In genomic region chr11:46593550-46594382, GRCh38 we compare ENCODE assay signal across 1 cellular context.
TF ChIP-seq lines count a peak whose summit lies in the region.

Gene AMBRA1, minus strand, starts transcription at chr11:46594023. Its CDS starts 45,643 bp downstream, at chr11:46548380.

TF ChIP-seq in HepG2, 621 proteins besides CTCF, POLR2A, EP300 and RAD21 (continued from another document and continues in another):
- TF ChIP-seq ZFP41 (CRISPR knock-in tag; IDR thresholded peaks at IDR 0.05; ENCODE audit: borderline replicate concordance) (no peak), SRY (CRISPR knock-in tag; IDR thresholded peaks at IDR 0.05) (peak; percentile 82), ZNF333 (CRISPR knock-in tag; IDR thresholded peaks at IDR 0.05; ENCODE audit: borderline replicate concordance) (peak; percentile 34; the same call in 1 of the 2 replicates), ONECUT2 (CRISPR knock-in tag; IDR thresholded peaks at IDR 0.05) (no peak), SOX13 (IDR thresholded peaks at IDR 0.05) (peak; percentile 66; the same call in 1 of the 2 replicates), SOX13 (CRISPR knock-in tag; conservative IDR thresholded peaks at IDR 0.05 in 1 of 2, IDR thresholded peaks at IDR 0.05 in 1 of 2) (peak in 1 of 2 experiments; percentile 60; a peak in 2 of 4 replicates), SNAI1 (CRISPR knock-in tag; IDR thresholded peaks at IDR 0.05; ENCODE audit: borderline replicate concordance) (no peak), ZNF275 (CRISPR knock-in tag; IDR thresholded peaks at IDR 0.05; ENCODE audit: borderline replicate concordance) (peak; percentile 79; the same call in 1 of the 2 replicates), STAG1 (CRISPR knock-in tag; IDR thresholded peaks at IDR 0.05) (no peak; the same call in 1 of the 2 replicates), FOXP1 (IDR thresholded peaks at IDR 0.05) (no peak), FOXP1 (CRISPR knock-in tag; IDR thresholded peaks at IDR 0.05) (peak; percentile 65), SNRNP70 (IDR thresholded peaks at IDR 0.05; ENCODE audit: low read depth, low read length) (no peak), ZBTB25 (CRISPR knock-in tag; IDR thresholded peaks at IDR 0.05) (peak; percentile 91; the same call in 1 of the 2 replicates), CEBPB (IDR thresholded peaks at IDR 0.05; ENCODE audit: borderline replicate concordance, low read depth, low read length) (peak; percentile 21; the same call in 1 of the 2 replicates), LBX2 (CRISPR knock-in tag; IDR thresholded peaks at IDR 0.05; ENCODE audit: borderline replicate concordance) (no peak), ZFAT (CRISPR knock-in tag; conservative IDR thresholded peaks at IDR 0.05) (no peak), ZNF672 (CRISPR knock-in tag; IDR thresholded peaks at IDR 0.05) (no peak), PLSCR1 (CRISPR knock-in tag; IDR thresholded peaks at IDR 0.05; ENCODE audit: borderline replicate concordance) (no peak), FOSL2 (CRISPR knock-in tag; IDR thresholded peaks at IDR 0.05) (peak; percentile 69), ATF4 (CRISPR knock-in tag; IDR thresholded peaks at IDR 0.05) (no peak), BORCS8-MEF2B (CRISPR knock-in tag; IDR thresholded peaks at IDR 0.05) (peak; percentile 42; the same call in 1 of the 2 replicates), ZBTB1 (CRISPR knock-in tag; IDR thresholded peaks at IDR 0.05; ENCODE audit: borderline replicate concordance) (no peak), SRSF1 (optimal IDR thresholded peaks at IDR 0.05; ENCODE audit: low read depth, low read length) (no peak), ZNF879 (CRISPR knock-in tag; IDR thresholded peaks at IDR 0.05) (peak; percentile 77; the same call in 1 of the 2 replicates), SMARCC2 (IDR thresholded peaks at IDR 0.05) (no peak), FOXO1 (CRISPR knock-in tag; IDR thresholded peaks at IDR 0.05) (peak; percentile 79), ZFP62 (CRISPR knock-in tag; IDR thresholded peaks at IDR 0.05) (no peak), ARHGAP35 (CRISPR knock-in tag; IDR thresholded peaks at IDR 0.05; ENCODE audit: borderline replicate concordance) (no peak), ZFY (CRISPR knock-in tag; IDR thresholded peaks at IDR 0.05) (peak; percentile 97), ZNF619 (CRISPR knock-in tag; IDR thresholded peaks at IDR 0.05) (no peak), PHF21A (CRISPR knock-in tag; IDR thresholded peaks at IDR 0.05) (peak; percentile 68; the same call in 1 of the 2 replicates), ZNF607 (CRISPR knock-in tag; IDR thresholded peaks at IDR 0.05; ENCODE audit: borderline replicate concordance) (no peak; the same call in 1 of the 2 replicates), FOXK1 (CRISPR knock-in tag; IDR thresholded peaks at IDR 0.05; ENCODE audit: borderline replicate concordance, low read depth) (peak; percentile 93), HOXA9 (CRISPR knock-in tag; IDR thresholded peaks at IDR 0.05; ENCODE audit: borderline replicate concordance) (no peak), ZNF841 (CRISPR knock-in tag; IDR thresholded peaks at IDR 0.05; ENCODE audit: borderline replicate concordance) (no peak), POLR2AphosphoS2 (IDR thresholded peaks at IDR 0.05; ENCODE audit: low read depth, low read length) (peak; percentile 99)
- TF ChIP-seq, protein P1, sequence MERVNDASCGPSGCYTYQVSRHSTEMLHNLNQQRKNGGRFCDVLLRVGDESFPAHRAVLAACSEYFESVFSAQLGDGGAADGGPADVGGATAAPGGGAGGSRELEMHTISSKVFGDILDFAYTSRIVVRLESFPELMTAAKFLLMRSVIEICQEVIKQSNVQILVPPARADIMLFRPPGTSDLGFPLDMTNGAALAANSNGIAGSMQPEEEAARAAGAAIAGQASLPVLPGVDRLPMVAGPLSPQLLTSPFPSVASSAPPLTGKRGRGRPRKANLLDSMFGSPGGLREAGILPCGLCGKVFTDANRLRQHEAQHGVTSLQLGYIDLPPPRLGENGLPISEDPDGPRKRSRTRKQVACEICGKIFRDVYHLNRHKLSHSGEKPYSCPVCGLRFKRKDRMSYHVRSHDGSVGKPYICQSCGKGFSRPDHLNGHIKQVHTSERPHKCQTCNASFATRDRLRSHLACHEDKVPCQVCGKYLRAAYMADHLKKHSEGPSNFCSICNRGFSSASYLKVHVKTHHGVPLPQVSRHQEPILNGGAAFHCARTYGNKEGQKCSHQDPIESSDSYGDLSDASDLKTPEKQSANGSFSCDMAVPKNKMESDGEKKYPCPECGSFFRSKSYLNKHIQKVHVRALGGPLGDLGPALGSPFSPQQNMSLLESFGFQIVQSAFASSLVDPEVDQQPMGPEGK (CRISPR knock-in tag; IDR thresholded peaks at IDR 0.05): peak; percentile 10
- TF ChIP-seq, protein P2, sequence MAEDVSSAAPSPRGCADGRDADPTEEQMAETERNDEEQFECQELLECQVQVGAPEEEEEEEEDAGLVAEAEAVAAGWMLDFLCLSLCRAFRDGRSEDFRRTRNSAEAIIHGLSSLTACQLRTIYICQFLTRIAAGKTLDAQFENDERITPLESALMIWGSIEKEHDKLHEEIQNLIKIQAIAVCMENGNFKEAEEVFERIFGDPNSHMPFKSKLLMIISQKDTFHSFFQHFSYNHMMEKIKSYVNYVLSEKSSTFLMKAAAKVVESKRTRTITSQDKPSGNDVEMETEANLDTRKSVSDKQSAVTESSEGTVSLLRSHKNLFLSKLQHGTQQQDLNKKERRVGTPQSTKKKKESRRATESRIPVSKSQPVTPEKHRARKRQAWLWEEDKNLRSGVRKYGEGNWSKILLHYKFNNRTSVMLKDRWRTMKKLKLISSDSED (CRISPR knock-in tag; IDR thresholded peaks at IDR 0.05): no peak
- TF ChIP-seq, protein P3, sequence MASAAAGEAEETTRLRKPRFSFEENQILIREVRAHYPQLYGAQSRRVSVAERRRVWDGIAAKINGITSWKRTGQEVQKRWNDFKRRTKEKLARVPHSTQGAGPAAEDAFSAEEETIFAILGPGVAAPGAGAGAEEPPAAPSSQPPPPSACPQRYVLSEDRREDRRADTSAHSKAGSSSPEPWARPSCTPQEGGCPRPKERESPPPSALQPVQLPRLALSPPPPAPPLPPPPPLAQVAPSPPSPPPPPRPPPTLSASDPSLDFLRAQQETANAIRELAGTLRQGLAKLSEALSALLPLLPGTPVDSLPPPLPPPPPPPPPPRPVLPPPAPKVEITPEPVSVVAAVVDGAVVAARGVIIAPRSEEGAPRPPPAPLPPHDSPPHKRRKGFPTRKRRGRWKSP (CRISPR knock-in tag; IDR thresholded peaks at IDR 0.05): peak; percentile 92
- TF ChIP-seq, protein P4, sequence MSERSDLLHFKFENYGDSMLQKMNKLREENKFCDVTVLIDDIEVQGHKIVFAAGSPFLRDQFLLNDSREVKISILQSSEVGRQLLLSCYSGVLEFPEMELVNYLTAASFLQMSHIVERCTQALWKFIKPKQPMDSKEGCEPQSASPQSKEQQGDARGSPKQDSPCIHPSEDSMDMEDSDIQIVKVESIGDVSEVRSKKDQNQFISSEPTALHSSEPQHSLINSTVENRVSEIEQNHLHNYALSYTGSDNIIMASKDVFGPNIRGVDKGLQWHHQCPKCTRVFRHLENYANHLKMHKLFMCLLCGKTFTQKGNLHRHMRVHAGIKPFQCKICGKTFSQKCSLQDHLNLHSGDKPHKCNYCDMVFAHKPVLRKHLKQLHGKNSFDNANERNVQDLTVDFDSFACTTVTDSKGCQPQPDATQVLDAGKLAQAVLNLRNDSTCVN (CRISPR knock-in tag; IDR thresholded peaks at IDR 0.05; ENCODE audit: borderline replicate concordance): peak; percentile 42; the same call in 1 of the 2 replicates
- TF ChIP-seq, protein P5, sequence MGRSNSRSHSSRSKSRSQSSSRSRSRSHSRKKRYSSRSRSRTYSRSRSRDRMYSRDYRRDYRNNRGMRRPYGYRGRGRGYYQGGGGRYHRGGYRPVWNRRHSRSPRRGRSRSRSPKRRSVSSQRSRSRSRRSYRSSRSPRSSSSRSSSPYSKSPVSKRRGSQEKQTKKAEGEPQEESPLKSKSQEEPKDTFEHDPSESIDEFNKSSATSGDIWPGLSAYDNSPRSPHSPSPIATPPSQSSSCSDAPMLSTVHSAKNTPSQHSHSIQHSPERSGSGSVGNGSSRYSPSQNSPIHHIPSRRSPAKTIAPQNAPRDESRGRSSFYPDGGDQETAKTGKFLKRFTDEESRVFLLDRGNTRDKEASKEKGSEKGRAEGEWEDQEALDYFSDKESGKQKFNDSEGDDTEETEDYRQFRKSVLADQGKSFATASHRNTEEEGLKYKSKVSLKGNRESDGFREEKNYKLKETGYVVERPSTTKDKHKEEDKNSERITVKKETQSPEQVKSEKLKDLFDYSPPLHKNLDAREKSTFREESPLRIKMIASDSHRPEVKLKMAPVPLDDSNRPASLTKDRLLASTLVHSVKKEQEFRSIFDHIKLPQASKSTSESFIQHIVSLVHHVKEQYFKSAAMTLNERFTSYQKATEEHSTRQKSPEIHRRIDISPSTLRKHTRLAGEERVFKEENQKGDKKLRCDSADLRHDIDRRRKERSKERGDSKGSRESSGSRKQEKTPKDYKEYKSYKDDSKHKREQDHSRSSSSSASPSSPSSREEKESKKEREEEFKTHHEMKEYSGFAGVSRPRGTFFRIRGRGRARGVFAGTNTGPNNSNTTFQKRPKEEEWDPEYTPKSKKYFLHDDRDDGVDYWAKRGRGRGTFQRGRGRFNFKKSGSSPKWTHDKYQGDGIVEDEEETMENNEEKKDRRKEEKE (IDR thresholded peaks at IDR 0.05): no peak
- TF ChIP-seq, protein P6, sequence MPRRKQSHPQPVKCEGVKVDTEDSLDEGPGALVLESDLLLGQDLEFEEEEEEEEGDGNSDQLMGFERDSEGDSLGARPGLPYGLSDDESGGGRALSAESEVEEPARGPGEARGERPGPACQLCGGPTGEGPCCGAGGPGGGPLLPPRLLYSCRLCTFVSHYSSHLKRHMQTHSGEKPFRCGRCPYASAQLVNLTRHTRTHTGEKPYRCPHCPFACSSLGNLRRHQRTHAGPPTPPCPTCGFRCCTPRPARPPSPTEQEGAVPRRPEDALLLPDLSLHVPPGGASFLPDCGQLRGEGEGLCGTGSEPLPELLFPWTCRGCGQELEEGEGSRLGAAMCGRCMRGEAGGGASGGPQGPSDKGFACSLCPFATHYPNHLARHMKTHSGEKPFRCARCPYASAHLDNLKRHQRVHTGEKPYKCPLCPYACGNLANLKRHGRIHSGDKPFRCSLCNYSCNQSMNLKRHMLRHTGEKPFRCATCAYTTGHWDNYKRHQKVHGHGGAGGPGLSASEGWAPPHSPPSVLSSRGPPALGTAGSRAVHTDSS (CRISPR knock-in tag; conservative IDR thresholded peaks at IDR 0.05): no peak
- TF ChIP-seq, protein P7, sequence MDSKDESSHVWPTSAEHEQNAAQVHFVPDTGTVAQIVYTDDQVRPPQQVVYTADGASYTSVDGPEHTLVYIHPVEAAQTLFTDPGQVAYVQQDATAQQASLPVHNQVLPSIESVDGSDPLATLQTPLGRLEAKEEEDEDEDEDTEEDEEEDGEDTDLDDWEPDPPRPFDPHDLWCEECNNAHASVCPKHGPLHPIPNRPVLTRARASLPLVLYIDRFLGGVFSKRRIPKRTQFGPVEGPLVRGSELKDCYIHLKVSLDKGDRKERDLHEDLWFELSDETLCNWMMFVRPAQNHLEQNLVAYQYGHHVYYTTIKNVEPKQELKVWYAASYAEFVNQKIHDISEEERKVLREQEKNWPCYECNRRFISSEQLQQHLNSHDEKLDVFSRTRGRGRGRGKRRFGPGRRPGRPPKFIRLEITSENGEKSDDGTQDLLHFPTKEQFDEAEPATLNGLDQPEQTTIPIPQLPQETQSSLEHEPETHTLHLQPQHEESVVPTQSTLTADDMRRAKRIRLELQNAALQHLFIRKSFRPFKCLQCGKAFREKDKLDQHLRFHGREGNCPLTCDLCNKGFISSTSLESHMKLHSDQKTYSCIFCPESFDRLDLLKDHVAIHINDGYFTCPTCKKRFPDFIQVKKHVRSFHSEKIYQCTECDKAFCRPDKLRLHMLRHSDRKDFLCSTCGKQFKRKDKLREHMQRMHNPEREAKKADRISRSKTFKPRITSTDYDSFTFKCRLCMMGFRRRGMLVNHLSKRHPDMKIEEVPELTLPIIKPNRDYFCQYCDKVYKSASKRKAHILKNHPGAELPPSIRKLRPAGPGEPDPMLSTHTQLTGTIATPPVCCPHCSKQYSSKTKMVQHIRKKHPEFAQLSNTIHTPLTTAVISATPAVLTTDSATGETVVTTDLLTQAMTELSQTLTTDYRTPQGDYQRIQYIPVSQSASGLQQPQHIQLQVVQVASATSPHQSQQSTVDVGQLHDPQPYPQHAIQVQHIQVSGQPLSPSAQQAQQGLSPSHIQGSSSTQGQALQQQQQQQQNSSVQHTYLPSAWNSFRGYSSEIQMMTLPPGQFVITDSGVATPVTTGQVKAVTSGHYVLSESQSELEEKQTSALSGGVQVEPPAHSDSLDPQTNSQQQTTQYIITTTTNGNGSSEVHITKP (CRISPR knock-in tag; IDR thresholded peaks at IDR 0.05; ENCODE audit: low read depth): peak; percentile 29; the same call in 1 of the 2 replicates
